1 cellular context compared by ENCODE assay signal in genomic region chr12:92259291-92259690, GRCh38.
TF ChIP-seq lines count a peak whose summit lies in the region.

No MANE protein-coding gene starts in this region.

TF ChIP-seq in A549, 52 proteins besides CTCF, POLR2A, EP300 and RAD21 (continued from another document):
- TF ChIP-seq MYC (IDR thresholded peaks at IDR 0.05; ENCODE audit: borderline replicate concordance, low read length) (no peak), EHMT2 (IDR thresholded peaks at IDR 0.05; ENCODE audit: low read depth) (no peak), RCOR1 (IDR thresholded peaks at IDR 0.05; ENCODE audit: low read depth, low read length) (no peak), RARB (CRISPR knock-in tag; IDR thresholded peaks at IDR 0.05) (no peak), ZNF302 (CRISPR knock-in tag; IDR thresholded peaks at IDR 0.05) (no peak)
